8 cellular contexts compared by ENCODE assay signal in the genomic region with DNA sequence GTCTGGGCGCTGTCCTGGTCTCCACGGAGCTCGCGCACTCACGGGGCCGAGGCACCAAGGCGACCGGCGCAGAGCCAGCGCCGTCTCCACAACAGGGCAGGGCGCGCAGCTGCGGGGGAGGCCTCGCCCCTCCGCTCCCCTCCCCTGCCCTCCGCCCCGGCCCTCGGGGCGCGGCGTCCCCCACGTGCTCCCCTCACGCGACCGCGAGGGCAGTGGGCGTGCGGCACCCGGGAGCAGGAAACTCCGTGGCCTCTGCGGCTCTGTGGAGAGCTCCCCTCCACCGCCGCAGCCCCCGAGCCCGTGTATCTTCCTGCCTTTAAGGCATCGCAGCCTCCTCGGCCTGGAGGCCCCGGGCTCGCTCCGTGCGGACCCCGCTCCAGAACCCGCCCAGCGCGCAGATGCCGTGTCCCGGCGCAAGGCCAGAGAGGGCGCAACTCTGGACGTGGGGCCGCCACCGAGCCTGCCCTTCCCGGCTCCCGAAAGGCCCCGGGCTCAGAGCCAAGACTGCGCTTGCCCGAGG. TPM values are rescaled to one million over a fixed set of nuclear protein-coding genes. Genes with fewer than 3 reads are reported as not detected.
DNase-seq lines count a peak whose midpoint lies in the region; ATAC-seq lines count a peak whose summit lies in the region.

No MANE protein-coding gene starts in this region.

- in situ Hi-C loops in SK-MEL-5 (cut with HindIII; ENCODE audit: low pct_unique_long_range_greater_than_20kb, low sequenced_read_pairs) = no loop called here

- intact Hi-C loops in right cardiac atrium (cut with DNase I) = loop anchor here in 1 of 4 donors (10.0 kb wide), 1 partner anchor 1196 kb away; no protein-coding TSS in a partner anchor

- peak; percentile 24 for ATAC-seq in GM19455 (IDR thresholded peaks at IDR 0.05; ENCODE audit: unreplicated experiment)
- peak; percentile 8 for ATAC-seq in HG03575 (IDR thresholded peaks at IDR 0.05; ENCODE audit: extremely low read depth, insufficient number of reproducible peaks, low FRiP score, unreplicated experiment)
- peak; percentile 67 to 69 for ATAC-seq in right cardiac atrium

- WGBS in right cardiac atrium = under 1% methylated on average over 58 of the region's 58 CpGs

- DNase-seq in DMS153 (lab: John Stamatoyannopoulos, UW) (peak; percentile 37), SK-MEL-5 (ENCODE audit: low read depth, low spot score) (peak; percentile 75), amniotic epithelial cell (ENCODE audit: low read depth) (peak; percentile 60), right cardiac atrium (peak; percentile 88 to 93 (median 93)), renal cortical epithelial cell (ENCODE audit: low read depth) (peak; percentile 31), islet precursor cell (no peak)

- peak overlapping the region; percentile 88 for H3K27ac ChIP-seq in right cardiac atrium (ENCODE audit: low read length)

- peaks cover 3% of the 10 kb centered on the region for H3K4me1 ChIP-seq in right cardiac atrium (ENCODE audit: control insufficient read depth, insufficient read depth, low read length)

- no peaks in the 10 kb centered on the region for H3K9me3 ChIP-seq in right cardiac atrium (ENCODE audit: control insufficient read depth, low read length)

- peak overlapping the region; percentile 49 for H3K4me3 ChIP-seq in right cardiac atrium (ENCODE audit: low read length)

- no peaks in the 10 kb centered on the region for H3K27me3 ChIP-seq in right cardiac atrium (ENCODE audit: control insufficient read depth, insufficient read depth)

RNA-seq across cellular contexts. Expression of gene TUBB4B, which starts 0.7 kb away (rescaled TPM):
- 66.1 and 81.2 TPM in 2 replicates for total RNA-seq in SK-MEL-5 (2014; rRNA removed; shearing (Covaris generic))
- 403 and 491 TPM in 2 replicates for polyA plus RNA-seq in SK-MEL-5 (2015; cell fraction: cytosol; rRNA removed)
- 187 and 188 TPM in 2 replicates for polyA plus RNA-seq in SK-MEL-5 (2015; cell fraction: nucleus; rRNA removed)
- total RNA-seq in right cardiac atrium = 100 to 1,000 TPM; 203 to 461 (median 332) TPM
- polyA plus RNA-seq in right cardiac atrium = 591 TPM
- total RNA-seq in renal cortical epithelial cell = 153 and 288 TPM in 2 replicates

RNA-seq across cellular contexts. Expression of gene SLC34A3, which starts 9.7 kb away (rescaled TPM):
- total RNA-seq in SK-MEL-5 (2014; rRNA removed; shearing (Covaris generic)) = not detected in 2 replicates
- polyA plus RNA-seq in SK-MEL-5 (2015; cell fraction: cytosol; rRNA removed) = not detected in 2 replicates
- polyA plus RNA-seq in SK-MEL-5 (2015; cell fraction: nucleus; rRNA removed) = not detected in 2 replicates
- not detected for total RNA-seq in right cardiac atrium
- not detected for polyA plus RNA-seq in right cardiac atrium
- not detected in 2 replicates for total RNA-seq in renal cortical epithelial cell

RNA-seq across cellular contexts. Expression of gene STPG3, which starts 10.7 kb away (rescaled TPM):
- total RNA-seq in SK-MEL-5 (2014; rRNA removed; shearing (Covaris generic)) = not detected in 2 replicates
- not detected in 2 replicates for polyA plus RNA-seq in SK-MEL-5 (2015; cell fraction: cytosol; rRNA removed)
- not detected in 2 replicates for polyA plus RNA-seq in SK-MEL-5 (2015; cell fraction: nucleus; rRNA removed)
- total RNA-seq in right cardiac atrium (under 1 TPM in 3 of 4 donors, not detected in 1; 0.31 to 0.46 (median 0.32) TPM), renal cortical epithelial cell (not detected in 2 replicates)
- polyA plus RNA-seq in right cardiac atrium = 0.23 TPM

RNA-seq across cellular contexts. Expression of gene RNF224, which starts 13.1 kb away (rescaled TPM):
- not detected in 2 replicates for total RNA-seq in SK-MEL-5 (2014; rRNA removed; shearing (Covaris generic))
- polyA plus RNA-seq in SK-MEL-5 (2015; cell fraction: cytosol; rRNA removed) = not detected in 2 replicates
- polyA plus RNA-seq in SK-MEL-5 (2015; cell fraction: nucleus; rRNA removed) = not detected in 2 replicates
- total RNA-seq in right cardiac atrium (not detected), renal cortical epithelial cell (0.15 and 0.52 TPM in 2 replicates)
- 0.09 TPM for polyA plus RNA-seq in right cardiac atrium

RNA-seq across cellular contexts. Expression of gene NELFB, which starts 14.7 kb away (rescaled TPM):
- total RNA-seq in SK-MEL-5 (2014; rRNA removed; shearing (Covaris generic)) = 47.3 and 47.4 TPM in 2 replicates
- polyA plus RNA-seq in SK-MEL-5 (2015; cell fraction: cytosol; rRNA removed) = 81.8 and 90.6 TPM in 2 replicates
- polyA plus RNA-seq in SK-MEL-5 (2015; cell fraction: nucleus; rRNA removed) = 53.3 and 54.8 TPM in 2 replicates
- total RNA-seq in right cardiac atrium (10 to 100 TPM; 34.8 to 38.6 (median 37.1) TPM), renal cortical epithelial cell (55.4 and 62.2 TPM in 2 replicates)
- polyA plus RNA-seq in right cardiac atrium = 33.8 TPM

Comparison
In these comparisons a context has a peak if more than half of its experiments do, and no peak if none do; other contexts are left out.
1. ATAC-seq: peak in every context shown above with its lines; median percentile 68 in right cardiac atrium; 24 in GM19455; 8 in HG03575.